Comparison of ENCODE assay signal across 1 cellular context in the genomic region with DNA sequence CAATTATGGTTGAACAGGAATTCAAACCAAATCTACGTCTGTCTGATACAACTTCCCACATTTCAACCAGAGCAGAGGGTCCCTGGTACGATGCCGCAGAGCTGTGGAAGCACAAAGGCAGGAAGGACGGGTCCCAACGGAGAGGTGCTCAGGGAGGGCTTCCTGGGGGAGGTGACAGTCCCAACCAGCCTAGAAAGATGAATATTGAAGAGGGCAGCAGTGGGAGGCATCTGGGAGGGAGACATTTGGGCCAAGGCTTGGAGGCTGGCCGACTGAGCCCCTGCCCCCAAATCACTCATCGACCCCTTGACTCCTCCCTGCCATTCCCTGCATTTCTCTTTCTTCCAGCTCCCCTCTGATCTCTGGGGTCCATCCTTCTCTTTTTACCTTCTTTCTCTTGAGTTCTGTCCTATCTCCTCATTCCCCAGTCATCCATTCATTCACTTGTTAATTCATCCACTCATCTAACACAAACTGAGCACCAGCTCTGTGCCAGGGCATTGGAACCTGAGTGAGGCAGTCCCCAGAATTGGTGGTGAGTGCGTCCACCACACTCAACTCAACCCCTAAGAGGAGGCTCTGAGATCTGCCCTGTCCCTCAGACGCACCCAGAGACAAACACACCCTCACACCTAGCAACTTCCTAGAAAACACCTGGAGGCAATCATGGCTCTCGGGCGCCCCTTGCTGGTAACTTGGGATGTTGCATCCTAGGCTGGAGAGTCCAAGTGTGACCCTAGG.
TF ChIP-seq lines count a peak whose summit lies in the region.

No MANE protein-coding gene starts in this region.

TF ChIP-seq in K562, 482 proteins besides CTCF, POLR2A, EP300 and RAD21 (continued from another document and continues in another):
- TF ChIP-seq, protein P1, sequence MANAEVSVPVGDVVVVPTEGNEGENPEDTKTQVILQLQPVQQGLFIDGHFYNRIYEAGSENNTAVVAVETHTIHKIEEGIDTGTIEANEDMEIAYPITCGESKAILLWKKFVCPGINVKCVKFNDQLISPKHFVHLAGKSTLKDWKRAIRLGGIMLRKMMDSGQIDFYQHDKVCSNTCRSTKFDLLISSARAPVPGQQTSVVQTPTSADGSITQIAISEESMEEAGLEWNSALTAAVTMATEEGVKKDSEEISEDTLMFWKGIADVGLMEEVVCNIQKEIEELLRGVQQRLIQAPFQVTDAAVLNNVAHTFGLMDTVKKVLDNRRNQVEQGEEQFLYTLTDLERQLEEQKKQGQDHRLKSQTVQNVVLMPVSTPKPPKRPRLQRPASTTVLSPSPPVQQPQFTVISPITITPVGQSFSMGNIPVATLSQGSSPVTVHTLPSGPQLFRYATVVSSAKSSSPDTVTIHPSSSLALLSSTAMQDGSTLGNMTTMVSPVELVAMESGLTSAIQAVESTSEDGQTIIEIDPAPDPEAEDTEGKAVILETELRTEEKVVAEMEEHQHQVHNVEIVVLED (CRISPR knock-in tag; IDR thresholded peaks at IDR 0.05) = no peak
- TF ChIP-seq ZNF253 (CRISPR knock-in tag; conservative IDR thresholded peaks at IDR 0.05) = no peak
- TF ChIP-seq SIN3A (IDR thresholded peaks at IDR 0.05; ENCODE audit: borderline replicate concordance in 2 of 2, control insufficient read depth in 1 of 2, low read depth in 2 of 2, low read length in 2 of 2) = no peak
- TF ChIP-seq, protein P2, sequence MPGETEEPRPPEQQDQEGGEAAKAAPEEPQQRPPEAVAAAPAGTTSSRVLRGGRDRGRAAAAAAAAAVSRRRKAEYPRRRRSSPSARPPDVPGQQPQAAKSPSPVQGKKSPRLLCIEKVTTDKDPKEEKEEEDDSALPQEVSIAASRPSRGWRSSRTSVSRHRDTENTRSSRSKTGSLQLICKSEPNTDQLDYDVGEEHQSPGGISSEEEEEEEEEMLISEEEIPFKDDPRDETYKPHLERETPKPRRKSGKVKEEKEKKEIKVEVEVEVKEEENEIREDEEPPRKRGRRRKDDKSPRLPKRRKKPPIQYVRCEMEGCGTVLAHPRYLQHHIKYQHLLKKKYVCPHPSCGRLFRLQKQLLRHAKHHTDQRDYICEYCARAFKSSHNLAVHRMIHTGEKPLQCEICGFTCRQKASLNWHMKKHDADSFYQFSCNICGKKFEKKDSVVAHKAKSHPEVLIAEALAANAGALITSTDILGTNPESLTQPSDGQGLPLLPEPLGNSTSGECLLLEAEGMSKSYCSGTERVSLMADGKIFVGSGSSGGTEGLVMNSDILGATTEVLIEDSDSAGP (CRISPR knock-in tag; IDR thresholded peaks at IDR 0.05) = no peak
- TF ChIP-seq CSDE1 (IDR thresholded peaks at IDR 0.05) = no peak
- TF ChIP-seq SNRNP70 (optimal IDR thresholded peaks at IDR 0.05; ENCODE audit: low read depth, low read length) = no peak
- TF ChIP-seq, protein P3, sequence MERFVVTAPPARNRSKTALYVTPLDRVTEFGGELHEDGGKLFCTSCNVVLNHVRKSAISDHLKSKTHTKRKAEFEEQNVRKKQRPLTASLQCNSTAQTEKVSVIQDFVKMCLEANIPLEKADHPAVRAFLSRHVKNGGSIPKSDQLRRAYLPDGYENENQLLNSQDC (CRISPR knock-in tag; IDR thresholded peaks at IDR 0.05) = no peak
- no peak for TF ChIP-seq NFATC3 (IDR thresholded peaks at IDR 0.05)
- no peak for TF ChIP-seq EHMT2 (IDR thresholded peaks at IDR 0.05)
- TF ChIP-seq SREBF1 (IDR thresholded peaks at IDR 0.05; ENCODE audit: borderline replicate concordance, low read depth, low read length) = no peak
- TF ChIP-seq JUN (IDR thresholded peaks at IDR 0.05; ENCODE audit: borderline replicate concordance, low read depth, low read length) = peak; percentile 51; the same call in 1 of the 2 replicates
- TF ChIP-seq JUN (CRISPR knock-in tag; IDR thresholded peaks at IDR 0.05; ENCODE audit: borderline replicate concordance) = no peak
- TF ChIP-seq TAF7 (tag; IDR thresholded peaks at IDR 0.05) = no peak
- no peak for TF ChIP-seq KLF6 (CRISPR knock-in tag; IDR thresholded peaks at IDR 0.05; ENCODE audit: borderline replicate concordance)
- TF ChIP-seq IFI16 (CRISPR knock-in tag; IDR thresholded peaks at IDR 0.05) = no peak
- peak in 1 of 2 experiments; percentile 74; a peak in 2 of 4 replicates for TF ChIP-seq ARNT (IDR thresholded peaks at IDR 0.05)
- TF ChIP-seq, protein P4, sequence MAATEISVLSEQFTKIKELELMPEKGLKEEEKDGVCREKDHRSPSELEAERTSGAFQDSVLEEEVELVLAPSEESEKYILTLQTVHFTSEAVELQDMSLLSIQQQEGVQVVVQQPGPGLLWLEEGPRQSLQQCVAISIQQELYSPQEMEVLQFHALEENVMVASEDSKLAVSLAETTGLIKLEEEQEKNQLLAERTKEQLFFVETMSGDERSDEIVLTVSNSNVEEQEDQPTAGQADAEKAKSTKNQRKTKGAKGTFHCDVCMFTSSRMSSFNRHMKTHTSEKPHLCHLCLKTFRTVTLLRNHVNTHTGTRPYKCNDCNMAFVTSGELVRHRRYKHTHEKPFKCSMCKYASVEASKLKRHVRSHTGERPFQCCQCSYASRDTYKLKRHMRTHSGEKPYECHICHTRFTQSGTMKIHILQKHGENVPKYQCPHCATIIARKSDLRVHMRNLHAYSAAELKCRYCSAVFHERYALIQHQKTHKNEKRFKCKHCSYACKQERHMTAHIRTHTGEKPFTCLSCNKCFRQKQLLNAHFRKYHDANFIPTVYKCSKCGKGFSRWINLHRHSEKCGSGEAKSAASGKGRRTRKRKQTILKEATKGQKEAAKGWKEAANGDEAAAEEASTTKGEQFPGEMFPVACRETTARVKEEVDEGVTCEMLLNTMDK (IDR thresholded peaks at IDR 0.05; ENCODE audit: borderline replicate concordance, insufficient read depth, low read depth, low read length, poor library complexity, severe bottlenecking) = no peak
- TF ChIP-seq, protein P5, sequence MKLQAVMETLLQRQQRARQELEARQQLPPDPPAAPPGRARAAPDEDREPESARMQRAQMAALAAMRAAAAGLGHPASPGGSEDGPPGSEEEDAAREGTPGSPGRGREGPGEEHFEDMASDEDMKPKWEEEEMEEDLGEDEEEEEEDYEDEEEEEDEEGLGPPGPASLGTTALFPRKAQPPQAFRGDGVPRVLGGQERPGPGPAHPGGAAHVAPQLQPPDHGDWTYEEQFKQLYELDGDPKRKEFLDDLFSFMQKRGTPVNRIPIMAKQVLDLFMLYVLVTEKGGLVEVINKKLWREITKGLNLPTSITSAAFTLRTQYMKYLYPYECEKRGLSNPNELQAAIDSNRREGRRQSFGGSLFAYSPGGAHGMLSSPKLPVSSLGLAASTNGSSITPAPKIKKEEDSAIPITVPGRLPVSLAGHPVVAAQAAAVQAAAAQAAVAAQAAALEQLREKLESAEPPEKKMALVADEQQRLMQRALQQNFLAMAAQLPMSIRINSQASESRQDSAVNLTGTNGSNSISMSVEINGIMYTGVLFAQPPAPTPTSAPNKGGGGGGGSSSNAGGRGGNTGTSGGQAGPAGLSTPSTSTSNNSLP (IDR thresholded peaks at IDR 0.05; ENCODE audit: borderline replicate concordance, low read depth, low read length) = 0 out of 2 replicates have a peak, but pooled peaks have one; percentile 33
- no peak for TF ChIP-seq CCNT2 (IDR thresholded peaks at IDR 0.05; ENCODE audit: borderline replicate concordance, extremely low read depth, insufficient read length, low read depth, low read length)
- no peak for TF ChIP-seq HIVEP1 (CRISPR knock-in tag; IDR thresholded peaks at IDR 0.05)
- no peak for TF ChIP-seq ZNF778 (CRISPR knock-in tag; IDR thresholded peaks at IDR 0.05)
- no peak for TF ChIP-seq ZFPM2 (CRISPR knock-in tag; IDR thresholded peaks at IDR 0.05)
- TF ChIP-seq BHLHE40 (IDR thresholded peaks at IDR 0.05; ENCODE audit: low read length) = peak; percentile 59; the same call in 1 of the 2 replicates
- TF ChIP-seq, protein P6, sequence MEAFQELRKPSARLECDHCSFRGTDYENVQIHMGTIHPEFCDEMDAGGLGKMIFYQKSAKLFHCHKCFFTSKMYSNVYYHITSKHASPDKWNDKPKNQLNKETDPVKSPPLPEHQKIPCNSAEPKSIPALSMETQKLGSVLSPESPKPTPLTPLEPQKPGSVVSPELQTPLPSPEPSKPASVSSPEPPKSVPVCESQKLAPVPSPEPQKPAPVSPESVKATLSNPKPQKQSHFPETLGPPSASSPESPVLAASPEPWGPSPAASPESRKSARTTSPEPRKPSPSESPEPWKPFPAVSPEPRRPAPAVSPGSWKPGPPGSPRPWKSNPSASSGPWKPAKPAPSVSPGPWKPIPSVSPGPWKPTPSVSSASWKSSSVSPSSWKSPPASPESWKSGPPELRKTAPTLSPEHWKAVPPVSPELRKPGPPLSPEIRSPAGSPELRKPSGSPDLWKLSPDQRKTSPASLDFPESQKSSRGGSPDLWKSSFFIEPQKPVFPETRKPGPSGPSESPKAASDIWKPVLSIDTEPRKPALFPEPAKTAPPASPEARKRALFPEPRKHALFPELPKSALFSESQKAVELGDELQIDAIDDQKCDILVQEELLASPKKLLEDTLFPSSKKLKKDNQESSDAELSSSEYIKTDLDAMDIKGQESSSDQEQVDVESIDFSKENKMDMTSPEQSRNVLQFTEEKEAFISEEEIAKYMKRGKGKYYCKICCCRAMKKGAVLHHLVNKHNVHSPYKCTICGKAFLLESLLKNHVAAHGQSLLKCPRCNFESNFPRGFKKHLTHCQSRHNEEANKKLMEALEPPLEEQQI (IDR thresholded peaks at IDR 0.05) = no peak
- peak; percentile 98 for TF ChIP-seq ZFP36 (IDR thresholded peaks at IDR 0.05; ENCODE audit: low read depth, low read length, partially characterized antibody)
- TF ChIP-seq, protein P7, sequence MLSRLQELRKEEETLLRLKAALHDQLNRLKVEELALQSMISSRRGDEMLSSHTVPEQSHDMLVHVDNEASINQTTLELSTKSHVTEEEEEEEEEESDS (CRISPR knock-in tag; IDR thresholded peaks at IDR 0.05) = no peak
- TF ChIP-seq CTBP1 (IDR thresholded peaks at IDR 0.05; ENCODE audit: borderline replicate concordance) = peak; percentile 55; the same call in 1 of the 2 replicates
- TF ChIP-seq, protein P8, sequence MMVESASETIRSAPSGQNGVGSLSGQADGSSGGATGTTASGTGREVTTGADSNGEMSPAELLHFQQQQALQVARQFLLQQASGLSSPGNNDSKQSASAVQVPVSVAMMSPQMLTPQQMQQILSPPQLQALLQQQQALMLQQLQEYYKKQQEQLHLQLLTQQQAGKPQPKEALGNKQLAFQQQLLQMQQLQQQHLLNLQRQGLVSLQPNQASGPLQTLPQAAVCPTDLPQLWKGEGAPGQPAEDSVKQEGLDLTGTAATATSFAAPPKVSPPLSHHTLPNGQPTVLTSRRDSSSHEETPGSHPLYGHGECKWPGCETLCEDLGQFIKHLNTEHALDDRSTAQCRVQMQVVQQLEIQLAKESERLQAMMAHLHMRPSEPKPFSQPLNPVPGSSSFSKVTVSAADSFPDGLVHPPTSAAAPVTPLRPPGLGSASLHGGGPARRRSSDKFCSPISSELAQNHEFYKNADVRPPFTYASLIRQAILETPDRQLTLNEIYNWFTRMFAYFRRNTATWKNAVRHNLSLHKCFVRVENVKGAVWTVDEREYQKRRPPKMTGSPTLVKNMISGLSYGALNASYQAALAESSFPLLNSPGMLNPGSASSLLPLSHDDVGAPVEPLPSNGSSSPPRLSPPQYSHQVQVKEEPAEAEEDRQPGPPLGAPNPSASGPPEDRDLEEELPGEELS (CRISPR knock-in tag; IDR thresholded peaks at IDR 0.05; ENCODE audit: borderline replicate concordance) = no peak
- TF ChIP-seq ARID1B (IDR thresholded peaks at IDR 0.05) = peak; percentile 28; the same call in 1 of the 2 replicates
- TF ChIP-seq CBX8 (IDR thresholded peaks at IDR 0.05; ENCODE audit: borderline replicate concordance, extremely low read depth, low read depth, low read length, poor library complexity, severe bottlenecking) = no peak
- TF ChIP-seq THRAP3 (IDR thresholded peaks at IDR 0.05; ENCODE audit: borderline replicate concordance) = no peak; the same call in 1 of the 2 replicates
- no peak for TF ChIP-seq TCF7 (IDR thresholded peaks at IDR 0.05; ENCODE audit: borderline replicate concordance)
- no peak for TF ChIP-seq MXI1 (IDR thresholded peaks at IDR 0.05; ENCODE audit: low read depth, low read length)
- TF ChIP-seq SIN3B (IDR thresholded peaks at IDR 0.05; ENCODE audit: low read depth) = no peak
- no peak for TF ChIP-seq TAF1 (IDR thresholded peaks at IDR 0.05; ENCODE audit: control insufficient read depth, extremely low read depth, insufficient read depth, low read length, severe bottlenecking)
- TF ChIP-seq GABPB1 (CRISPR knock-in tag; IDR thresholded peaks at IDR 0.05) = no peak; the same call in 1 of the 2 replicates
- peak; percentile 50; the same call in 1 of the 2 replicates for TF ChIP-seq MYC (IDR thresholded peaks at IDR 0.05; ENCODE audit: low read depth, low read length)
- TF ChIP-seq MYC (CRISPR knock-in tag; IDR thresholded peaks at IDR 0.05; ENCODE audit: borderline replicate concordance, low read depth) = no peak
- TF ChIP-seq PHB (CRISPR knock-in tag; IDR thresholded peaks at IDR 0.05) = no peak
- no peak for TF ChIP-seq TGIF2 (CRISPR knock-in tag; IDR thresholded peaks at IDR 0.05)
- no peak; the same call in 1 of the 2 replicates for TF ChIP-seq RFX1 (IDR thresholded peaks at IDR 0.05)
- no peak for TF ChIP-seq FOXA1 (IDR thresholded peaks at IDR 0.05; ENCODE audit: borderline replicate concordance)
- peak; percentile 96 for TF ChIP-seq ARID2 (IDR thresholded peaks at IDR 0.05)
- TF ChIP-seq CC2D1A (IDR thresholded peaks at IDR 0.05) = peak; percentile 90
- TF ChIP-seq, protein P9, sequence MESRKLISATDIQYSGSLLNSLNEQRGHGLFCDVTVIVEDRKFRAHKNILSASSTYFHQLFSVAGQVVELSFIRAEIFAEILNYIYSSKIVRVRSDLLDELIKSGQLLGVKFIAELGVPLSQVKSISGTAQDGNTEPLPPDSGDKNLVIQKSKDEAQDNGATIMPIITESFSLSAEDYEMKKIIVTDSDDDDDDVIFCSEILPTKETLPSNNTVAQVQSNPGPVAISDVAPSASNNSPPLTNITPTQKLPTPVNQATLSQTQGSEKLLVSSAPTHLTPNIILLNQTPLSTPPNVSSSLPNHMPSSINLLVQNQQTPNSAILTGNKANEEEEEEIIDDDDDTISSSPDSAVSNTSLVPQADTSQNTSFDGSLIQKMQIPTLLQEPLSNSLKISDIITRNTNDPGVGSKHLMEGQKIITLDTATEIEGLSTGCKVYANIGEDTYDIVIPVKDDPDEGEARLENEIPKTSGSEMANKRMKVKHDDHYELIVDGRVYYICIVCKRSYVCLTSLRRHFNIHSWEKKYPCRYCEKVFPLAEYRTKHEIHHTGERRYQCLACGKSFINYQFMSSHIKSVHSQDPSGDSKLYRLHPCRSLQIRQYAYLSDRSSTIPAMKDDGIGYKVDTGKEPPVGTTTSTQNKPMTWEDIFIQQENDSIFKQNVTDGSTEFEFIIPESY (CRISPR knock-in tag; IDR thresholded peaks at IDR 0.05) = 0 out of 2 replicates have a peak, but pooled peaks have one; percentile 57
- no peak for TF ChIP-seq XRCC3 (IDR thresholded peaks at IDR 0.05)
- TF ChIP-seq SMARCB1 (IDR thresholded peaks at IDR 0.05; ENCODE audit: insufficient read length, low read depth) = no peak
- TF ChIP-seq PHF8 (IDR thresholded peaks at IDR 0.05; ENCODE audit: borderline replicate concordance, low read length) = no peak
- TF ChIP-seq ZNF75A (CRISPR knock-in tag; IDR thresholded peaks at IDR 0.05) = no peak
